ENCODE assay signal across 20 cellular contexts in genomic region chr9:102985162-102985900, GRCh38.
"Had no signal": no experiment of that assay in that cellular context is flagged by ENCODE, and none has a peak within 500 bp of the region (broad histone marks: within the 10 kb centered on the region; RNA-seq: fewer than 3 reads in every experiment).

No MANE protein-coding gene starts in this region.

- H3K9me3 ChIP-seq: colonic mucosa, gastrocnemius medialis, pancreas, tibial nerve had no signal

- H3K36me3 ChIP-seq: colonic mucosa, esophagus squamous epithelium, gastrocnemius medialis, pancreas, tibial nerve had no signal

- H3K4me1 ChIP-seq: colonic mucosa, gastrocnemius medialis, pancreas, tibial nerve had no signal

- H3K4me3 ChIP-seq: colonic mucosa, dorsolateral prefrontal cortex, esophagus squamous epithelium, gastrocnemius medialis, pancreas, tibial nerve had no signal

- DNase-seq: activated CD4-positive, alpha-beta T cell treated with anti-CD3 and anti-CD28 coated beads, Interleukin-2, amount 50 U/mL, for 1 hour; activated CD4-positive, CD25-positive, alpha-beta regulatory T cell treated with anti-CD3 and anti-CD28 coated beads, Interleukin-2, amount 50 U/mL, for 72 hours; activated naive CD4-positive, alpha-beta T cell treated with Interleukin-2 at 50 U/mL for 16 hours; activated naive CD8-positive, alpha-beta T cell treated with anti-CD3 and anti-CD28 coated beads, Interleukin-2, amount 10 ng/mL, durations not matched to agents 7 days and 5 days; activated T-cell treated with anti-CD3 and anti-CD28 coated beads, Interleukin-2, amount 50 U/mL, for 24 hours; amniotic stem cell; colonic mucosa; dorsolateral prefrontal cortex; effector memory CD8-positive, alpha-beta T cell; esophagus squamous epithelium; gastrocnemius medialis; head of caudate nucleus; hypothalamus; islet precursor cell; left cardiac atrium; pancreas; small intestine; stimulated activated CD4-positive, alpha-beta T cell treated with anti-CD3 and anti-CD28 coated beads, Interleukin-2, amount 100 ng/mL, for 24 hours; stimulated activated naive CD8-positive, alpha-beta T cell treated with anti-CD3 and anti-CD28 coated beads, Interleukin-15, amount 100 ng/mL, for 72 hours had no signal

- H3K27ac ChIP-seq: colonic mucosa, dorsolateral prefrontal cortex, gastrocnemius medialis, pancreas, tibial nerve had no signal

- H3K27me3 ChIP-seq: colonic mucosa, esophagus squamous epithelium, gastrocnemius medialis, pancreas, tibial nerve had no signal
